8 cellular contexts compared by ENCODE assay signal in genomic region chr14:61537567-61538463, GRCh38.
A peak's percentile ranks its signal among the peaks of the same experiment; 100 is the strongest.
DNase-seq lines count a peak whose midpoint lies in the region; ATAC-seq and TF ChIP-seq lines count a peak whose summit lies in the region.

No MANE protein-coding gene starts in this region.

- no peaks in the 10 kb centered on the region for H3K27me3 Mint-ChIP-seq in activated T-cell treated with anti-CD3 and anti-CD28 coated beads, Interleukin-2, amount 50 U/mL, for 24 hours

- WGBS in heart left ventricle, 4 donors, result 32 to 51% (median 40%) methylated on average over 8 of the region's 8 CpGs

- no peaks in the 10 kb centered on the region for H3K9me3 Mint-ChIP-seq in activated T-cell treated with anti-CD3 and anti-CD28 coated beads, Interleukin-2, amount 50 U/mL, for 24 hours

- CTCF ChIA-PET in A673 (lab: Charles Lee), result no interaction called here

- POLR2A ChIA-PET in A673 (lab: Charles Lee; ENCODE audit: low non-redundant PET), result no interaction called here

- intact Hi-C loops in heart left ventricle (cut with DNase I), result loop anchor here in 1 of 10 donors (10.0 kb wide), 1 partner anchor 63 kb away; no protein-coding TSS in a partner anchor
- intact Hi-C loops in posterior vena cava (cut with DNase I), result no loop called here
- intact Hi-C loops in A673 (cut with micrococcal nuclease; ENCODE audit: unreplicated experiment), result no loop called here

- peaks cover 85% of the 10 kb centered on the region for H3K4me1 Mint-ChIP-seq in activated T-cell treated with anti-CD3 and anti-CD28 coated beads, Interleukin-2, amount 50 U/mL, for 24 hours (ENCODE audit: low read depth)

- peak overlapping the region; percentile 93 for H3K27ac Mint-ChIP-seq in activated T-cell treated with anti-CD3 and anti-CD28 coated beads, Interleukin-2, amount 50 U/mL, for 24 hours

- H3K36me3 ChIP-seq in heart left ventricle, result peaks cover 0 to 13% (median 0%) of the 10 kb centered on the region in 9 donors
- no peaks in the 10 kb centered on the region for H3K36me3 ChIP-seq in A673 (ENCODE audit: insufficient read depth, low read length, poor library complexity, severe bottlenecking)

- H3K9me3 ChIP-seq in heart left ventricle (no peaks in the 10 kb centered on the region), A673 (ENCODE audit: low read depth, low read length, poor library complexity, severe bottlenecking) (no peaks in the 10 kb centered on the region)

- no peak for TF ChIP-seq POLR2A in heart left ventricle (IDR thresholded peaks at IDR 0.05)

- H3K4me3 ChIP-seq in heart left ventricle (no peak overlapping the region), skin epidermis (no peak overlapping the region), A673 (ENCODE audit: low read depth, low read length, poor library complexity, severe bottlenecking) (no peak overlapping the region)

- peaks cover 7 to 70% (median 29%) of the 10 kb centered on the region in 12 donors for H3K4me1 ChIP-seq in heart left ventricle
- H3K4me1 ChIP-seq in A673 (ENCODE audit: insufficient read depth, low read length, poor library complexity, severe bottlenecking), result peaks cover 9% of the 10 kb centered on the region

- H3K27me3 ChIP-seq in heart left ventricle, result no peaks in the 10 kb centered on the region
- H3K27me3 ChIP-seq in A673 (replicated peaks; ENCODE audit: insufficient read depth, low read depth, low read length, poor library complexity), result no peaks in the 10 kb centered on the region

- peaks cover 99% of the 10 kb centered on the region for H3K36me3 Mint-ChIP-seq in activated T-cell treated with anti-CD3 and anti-CD28 coated beads, Interleukin-2, amount 50 U/mL, for 24 hours (ENCODE audit: low read depth)

- peak overlapping the region; percentile 8 for H3K4me3 Mint-ChIP-seq in activated T-cell treated with anti-CD3 and anti-CD28 coated beads, Interleukin-2, amount 50 U/mL, for 24 hours

- TF ChIP-seq CTCF in heart left ventricle (IDR thresholded peaks at IDR 0.05) (no peak), A673 (conservative IDR thresholded peaks at IDR 0.05; ENCODE audit: low read depth, low read length) (no peak)

- peak; percentile 45 for DNase-seq in NCI-H128 (lab: John Stamatoyannopoulos, UW; ENCODE audit: unreplicated experiment)
- DNase-seq in activated T-cell treated with anti-CD3 and anti-CD28 coated beads, Interleukin-2, amount 50 U/mL, for 24 hours, result peak; percentile 54
- no peak for DNase-seq in heart left ventricle
- DNase-seq in retina, result no peak
- DNase-seq in posterior vena cava (ENCODE audit: low spot score), result no peak
- no peak for DNase-seq in A673 (ENCODE audit: low spot score)

- no TSS peak for BruUV-seq in A673 (replicated peaks; lab: Mats Ljungman, UMichigan)

- H3K27ac ChIP-seq in heart left ventricle (peak overlapping the region in 8 of 12 donors; percentile 7 to 59 (median 25)), skin epidermis (peak overlapping the region in 18 of 21 experiments; percentile 1 to 80 (median 64)), A673 (ENCODE audit: low read depth, low read length, poor library complexity, severe bottlenecking) (no peak overlapping the region)

- ATAC-seq in GM18858 (IDR thresholded peaks at IDR 0.05; ENCODE audit: unreplicated experiment), result peak; percentile 66
- ATAC-seq in heart left ventricle, result peak; percentile 27 to 65 (median 45)

Comparison
In these comparisons a context has a peak if more than half of its experiments do, and no peak if none do; other contexts are left out.
1. DNase-seq: peak in NCI-H128 (single experiment) and activated T-cell treated with anti-CD3 and anti-CD28 coated beads, Interleukin-2, amount 50 U/mL, for 24 hours (single experiment); none in heart left ventricle (0 of 5), retina (single experiment), posterior vena cava (single experiment) and A673 (single experiment).